Comparison of ENCODE assay signal across 16 cellular contexts in the genomic region with DNA sequence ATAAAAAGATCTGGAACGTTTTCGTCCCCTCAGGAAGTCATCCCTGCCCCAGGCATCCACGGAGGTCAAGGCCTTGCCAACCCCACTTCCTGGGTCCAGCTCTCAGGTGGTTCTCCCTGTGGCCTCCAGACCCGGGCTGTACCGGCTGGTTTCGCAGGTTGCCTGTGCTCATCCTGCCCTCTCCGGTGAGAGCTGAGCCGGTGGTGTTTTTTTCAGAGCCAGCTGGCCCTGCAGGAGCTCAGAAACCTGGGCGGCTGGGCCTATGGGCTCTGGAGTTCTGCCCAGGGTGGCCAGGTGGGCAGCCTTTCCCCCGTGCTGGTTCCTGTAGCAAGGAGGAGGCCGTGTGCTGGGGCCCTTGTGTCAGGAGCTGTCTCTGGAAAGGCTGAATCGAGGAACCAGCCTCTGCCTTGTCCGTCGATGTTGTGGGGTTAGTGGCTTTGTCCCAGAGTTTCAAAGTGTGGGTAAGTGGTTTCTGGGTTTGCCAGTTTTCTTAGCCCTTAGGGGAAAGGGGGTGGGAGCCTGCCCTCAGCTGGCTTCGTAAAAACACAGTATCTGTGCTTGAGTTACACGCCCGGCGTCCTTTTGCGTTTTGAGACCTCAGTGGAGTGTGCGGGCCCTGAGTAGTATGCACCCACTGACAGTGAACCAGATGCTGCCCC. TPM values are rescaled to one million over a fixed set of nuclear protein-coding genes. Genes with fewer than 3 reads are reported as not detected.
DNase-seq lines count a peak whose midpoint lies in the region; ATAC-seq lines count a peak whose summit lies in the region.
"Had no signal": no experiment of that assay in that cellular context is flagged by ENCODE, and none has a peak within 500 bp of the region (broad histone marks: within the 10 kb centered on the region; RNA-seq: fewer than 3 reads in every experiment).

No MANE protein-coding gene starts in this region.

- intact Hi-C loops in Right ventricle myocardium superior (cut with DNase I) (no loop called here), Right ventricle myocardium inferior (cut with DNase I) (no loop called here)

- H3K27me3 Mint-ChIP-seq in activated T-helper 17 cell treated with anti-CD3 and anti-CD28 coated beads, Interleukin-2, amount 50 U/mL, for 72 hours, result no peaks in the 10 kb centered on the region
- no peaks in the 10 kb centered on the region for H3K27me3 Mint-ChIP-seq in effector memory CD8-positive, alpha-beta T cell
- H3K27me3 Mint-ChIP-seq: CD4-positive, alpha-beta memory T cell; IgD-negative memory B cell had no signal

- H3K4me3 Mint-ChIP-seq in activated T-helper 17 cell treated with anti-CD3 and anti-CD28 coated beads, Interleukin-2, amount 50 U/mL, for 72 hours, result no peak overlapping the region
- H3K4me3 Mint-ChIP-seq in effector memory CD8-positive, alpha-beta T cell, result no peak overlapping the region
- H3K4me3 Mint-ChIP-seq in stimulated activated effector memory CD8-positive, alpha-beta T cell treated with anti-CD3 and anti-CD28 coated beads, Interleukin-12 subunit alpha, Interleukin-12 subunit beta, amount 100 ng/mL, for 72 hours, result no peak overlapping the region
- H3K4me3 Mint-ChIP-seq: CD4-positive, alpha-beta memory T cell had no signal

- ATAC-seq in Right ventricle myocardium superior (ENCODE audit: poor library complexity) (no peak), Right ventricle myocardium inferior (no peak)
- no peak for ATAC-seq in activated T-helper 17 cell treated with anti-CD3 and anti-CD28 coated beads, Interleukin-2, amount 50 U/mL, for 72 hours (replicated peaks)
- ATAC-seq in effector memory CD8-positive, alpha-beta T cell (replicated peaks), result no peak
- no peak for ATAC-seq in stimulated activated effector memory CD8-positive, alpha-beta T cell treated with anti-CD3 and anti-CD28 coated beads, Interleukin-12 subunit alpha, Interleukin-12 subunit beta, amount 100 ng/mL, for 72 hours
- ATAC-seq: A549 had no signal

- peaks cover 30% of the 10 kb centered on the region for H3K4me1 Mint-ChIP-seq in activated T-helper 17 cell treated with anti-CD3 and anti-CD28 coated beads, Interleukin-2, amount 50 U/mL, for 72 hours
- H3K4me1 Mint-ChIP-seq in effector memory CD8-positive, alpha-beta T cell (ENCODE audit: low read depth in 2 of 2), result peaks cover 48 to 61% of the 10 kb centered on the region in 2 donors
- peaks cover 56% of the 10 kb centered on the region for H3K4me1 Mint-ChIP-seq in stimulated activated effector memory CD8-positive, alpha-beta T cell treated with anti-CD3 and anti-CD28 coated beads, Interleukin-12 subunit alpha, Interleukin-12 subunit beta, amount 100 ng/mL, for 72 hours

- H3K9me3 Mint-ChIP-seq in activated T-helper 17 cell treated with anti-CD3 and anti-CD28 coated beads, Interleukin-2, amount 50 U/mL, for 72 hours, result no peaks in the 10 kb centered on the region
- no peaks in the 10 kb centered on the region for H3K9me3 Mint-ChIP-seq in effector memory CD8-positive, alpha-beta T cell
- H3K9me3 Mint-ChIP-seq in stimulated activated effector memory CD8-positive, alpha-beta T cell treated with anti-CD3 and anti-CD28 coated beads, Interleukin-12 subunit alpha, Interleukin-12 subunit beta, amount 100 ng/mL, for 72 hours, result peaks cover 3% of the 10 kb centered on the region
- H3K9me3 Mint-ChIP-seq: CD4-positive, alpha-beta memory T cell had no signal

- H3K27ac Mint-ChIP-seq in activated T-helper 17 cell treated with anti-CD3 and anti-CD28 coated beads, Interleukin-2, amount 50 U/mL, for 72 hours, result peak overlapping the region; percentile 86
- H3K27ac Mint-ChIP-seq in effector memory CD8-positive, alpha-beta T cell, result peak overlapping the region; percentile 59 to 81
- H3K27ac Mint-ChIP-seq in stimulated activated effector memory CD8-positive, alpha-beta T cell treated with anti-CD3 and anti-CD28 coated beads, Interleukin-12 subunit alpha, Interleukin-12 subunit beta, amount 100 ng/mL, for 72 hours, result peak overlapping the region; percentile 80
- H3K27ac Mint-ChIP-seq: IgD-negative memory B cell had no signal

- peaks cover 51% of the 10 kb centered on the region for H3K36me3 Mint-ChIP-seq in activated T-helper 17 cell treated with anti-CD3 and anti-CD28 coated beads, Interleukin-2, amount 50 U/mL, for 72 hours (ENCODE audit: low read depth)
- peaks cover 21% of the 10 kb centered on the region for H3K36me3 Mint-ChIP-seq in effector memory CD8-positive, alpha-beta T cell (ENCODE audit: insufficient read depth)
- H3K36me3 Mint-ChIP-seq in stimulated activated effector memory CD8-positive, alpha-beta T cell treated with anti-CD3 and anti-CD28 coated beads, Interleukin-12 subunit alpha, Interleukin-12 subunit beta, amount 100 ng/mL, for 72 hours, result peaks cover 38% of the 10 kb centered on the region

- DNase-seq in Right ventricle myocardium superior (peak; percentile 27), Right ventricle myocardium inferior (ENCODE audit: missing footprints) (no peak), ecto neural progenitor cell (ENCODE audit: low spot score) (no peak), GF-D8 (lab: John Stamatoyannopoulos, UW) (no peak)
- no peak for DNase-seq in effector memory CD8-positive, alpha-beta T cell
- DNase-seq in stimulated activated effector memory CD8-positive, alpha-beta T cell treated with anti-CD3 and anti-CD28 coated beads, Interleukin-12 subunit alpha, Interleukin-12 subunit beta, amount 100 ng/mL, for 72 hours (ENCODE audit: low spot score in 2 of 2), result no peak
- DNase-seq: BE2C; CD4-positive, alpha-beta memory T cell; COR-L47; DND-41; GM23248; H7 had no signal

RNA-seq across cellular contexts. Expression of gene C16orf90, which starts 23.6 kb away (rescaled TPM):
- total RNA-seq in Right ventricle myocardium superior (not detected), Right ventricle myocardium inferior (not detected)
- total RNA-seq in activated T-helper 17 cell treated with anti-CD3 and anti-CD28 coated beads, Interleukin-2, amount 50 U/mL, for 72 hours, result not detected
- total RNA-seq: CD4-positive, alpha-beta memory T cell; GM23248; H7; HT-29 had no signal

RNA-seq across cellular contexts. Expression of gene NAA60, which starts 28.2 kb away (rescaled TPM):
- total RNA-seq in Right ventricle myocardium superior, result 47.0 TPM
- 42.7 TPM for total RNA-seq in Right ventricle myocardium inferior
- total RNA-seq in activated T-helper 17 cell treated with anti-CD3 and anti-CD28 coated beads, Interleukin-2, amount 50 U/mL, for 72 hours, result 10 to 100 TPM; 36.8 to 38.7 TPM

RNA-seq across cellular contexts. Expression of gene ZNF597, which starts 28.3 kb away (rescaled TPM):
- total RNA-seq in Right ventricle myocardium superior, result 1.5 TPM
- 1.8 TPM for total RNA-seq in Right ventricle myocardium inferior
- total RNA-seq in activated T-helper 17 cell treated with anti-CD3 and anti-CD28 coated beads, Interleukin-2, amount 50 U/mL, for 72 hours, result 1 to 10 TPM; 2.0 to 3.0 TPM

RNA-seq across cellular contexts. Expression of gene CLUAP1, which starts 29.2 kb away (rescaled TPM):
- total RNA-seq in Right ventricle myocardium superior, result 17.4 TPM
- 16.5 TPM for total RNA-seq in Right ventricle myocardium inferior
- total RNA-seq in activated T-helper 17 cell treated with anti-CD3 and anti-CD28 coated beads, Interleukin-2, amount 50 U/mL, for 72 hours, result 10 to 100 TPM; 14.9 to 15.7 TPM
